Comparison of ENCODE assay signal across 14 cellular contexts in genomic region chr13:40344270-40345148, GRCh38.
DNase-seq lines count a peak whose midpoint lies in the region; ATAC-seq, FAIRE-seq and TF ChIP-seq lines count a peak whose summit lies in the region.
"Had no signal": no experiment of that assay in that cellular context is flagged by ENCODE, and none has a peak within 500 bp of the region (broad histone marks: within the 10 kb centered on the region; RNA-seq: fewer than 3 reads in every experiment).

No MANE protein-coding gene starts in this region.

- peaks cover 8% of the 10 kb centered on the region for H3K27me3 Mint-ChIP-seq in brain
- no peaks in the 10 kb centered on the region for H3K27me3 Mint-ChIP-seq in mesothelial cell of epicardium (ENCODE audit: low read depth)
- H3K27me3 Mint-ChIP-seq: activated CD4-positive, alpha-beta T cell treated with anti-CD3 and anti-CD28 coated beads for 36 hours had no signal

- H3K36me3 Mint-ChIP-seq in brain (no peaks in the 10 kb centered on the region), mesothelial cell of epicardium (no peaks in the 10 kb centered on the region)

- H3K4me1 Mint-ChIP-seq in brain (peaks cover 73% of the 10 kb centered on the region), mesothelial cell of epicardium (peaks cover 72% of the 10 kb centered on the region)
- H3K4me1 Mint-ChIP-seq: activated CD4-positive, alpha-beta T cell treated with anti-CD3 and anti-CD28 coated beads for 36 hours had no signal

- no peak for TF ChIP-seq POLR2A in GM12892 (IDR thresholded peaks at IDR 0.05; ENCODE audit: low read depth, low read length)

- peak; percentile 88 for ATAC-seq in HG02678 (IDR thresholded peaks at IDR 0.05; ENCODE audit: unreplicated experiment)
- ATAC-seq: activated CD4-positive, alpha-beta T cell treated with anti-CD3 and anti-CD28 coated beads for 36 hours had no signal

- H3K9me3 Mint-ChIP-seq in brain (peaks cover 0 to 8% (median 0%) of the 10 kb centered on the region in 5 experiments), mesothelial cell of epicardium (no peaks in the 10 kb centered on the region)
- H3K9me3 Mint-ChIP-seq: activated naive CD4-positive, alpha-beta T cell treated with anti-CD3 and anti-CD28 coated beads for 36 hours had no signal

- TF ChIP-seq CTCF in brain (conservative IDR thresholded peaks at IDR 0.05) (no peak), mesothelial cell of epicardium (IDR thresholded peaks at IDR 0.05; ENCODE audit: unreplicated experiment) (no peak)

- H3K27ac Mint-ChIP-seq in brain (peak overlapping the region in 3 of 5 experiments; percentile 42 to 77 (median 74)), mesothelial cell of epicardium (peak overlapping the region; percentile 19)
- H3K27ac Mint-ChIP-seq: activated CD4-positive, alpha-beta T cell treated with anti-CD3 and anti-CD28 coated beads for 36 hours; activated naive CD4-positive, alpha-beta T cell treated with anti-CD3 and anti-CD28 coated beads for 36 hours had no signal

- DNase-seq in GM12892 (ENCODE audit: insufficient read length) (no peak), mesothelial cell of epicardium (ENCODE audit: low spot score in 2 of 2, unreplicated experiment in 2 of 2) (no peak), GOT3 (lab: John Stamatoyannopoulos, UW) (no peak), T1000 (lab: John Stamatoyannopoulos, UW) (no peak), urothelium cell line (ENCODE audit: low spot score) (no peak)
- DNase-seq in stimulated activated CD4-positive, alpha-beta T cell treated with anti-CD3 and anti-CD28 coated beads, Interleukin-4, amount 100 ng/mL, for 4 hours, result no peak
- DNase-seq: activated CD4-positive, alpha-beta T cell treated with anti-CD3 and anti-CD28 coated beads for 36 hours; activated naive CD4-positive, alpha-beta T cell treated with anti-CD3 and anti-CD28 coated beads for 36 hours; dermis blood vessel endothelial cell; NCI-H146; SIG-M5; testis had no signal

- FAIRE-seq in GM12892 (lab: Jason Lieb, UNC) (peak; percentile 87), urothelium cell line (lab: Jason Lieb, UNC) (no peak)

- no peak overlapping the region for H3K4me3 Mint-ChIP-seq in brain
- H3K4me3 Mint-ChIP-seq in mesothelial cell of epicardium, result no peak overlapping the region
- H3K4me3 Mint-ChIP-seq: activated CD4-positive, alpha-beta T cell treated with anti-CD3 and anti-CD28 coated beads for 36 hours; activated naive CD4-positive, alpha-beta T cell treated with anti-CD3 and anti-CD28 coated beads for 36 hours had no signal
